8 cellular contexts compared by ENCODE assay signal in genomic region chr9:20508242-20508641, GRCh38.
DNase-seq lines count a peak whose midpoint lies in the region; ATAC-seq and TF ChIP-seq lines count a peak whose summit lies in the region.

No MANE protein-coding gene starts in this region.

- ATAC-seq in GM19467 (IDR thresholded peaks at IDR 0.05; ENCODE audit: unreplicated experiment) (peak; percentile 58), HG03457 (IDR thresholded peaks at IDR 0.05; ENCODE audit: unreplicated experiment) (peak; percentile 83)

- H3K4me3 ChIP-seq in MG63, result no peak overlapping the region
- no peak overlapping the region for H3K4me3 ChIP-seq in spleen

- H3K36me3 ChIP-seq in MG63, result no peaks in the 10 kb centered on the region
- no peaks in the 10 kb centered on the region for H3K36me3 ChIP-seq in spleen

- H3K4me1 ChIP-seq in spleen, result peaks cover 0 to 25% (median 10%) of the 10 kb centered on the region in 6 donors

- DNase-seq in G401 (ENCODE audit: low spot score) (peak; percentile 38), cerebellar cortex (ENCODE audit: low spot score) (peak; percentile 30), NCI-H128 (lab: John Stamatoyannopoulos, UW; ENCODE audit: unreplicated experiment) (no peak), MG63 (no peak), spleen (no peak), cortex of kidney (lab: John Stamatoyannopoulos, UW) (no peak)

- intact Hi-C loops in spleen (cut with DNase I; ENCODE audit: low total_unique reads), result no loop called here

- H3K9me3 ChIP-seq in MG63 (no peaks in the 10 kb centered on the region), spleen (no peaks in the 10 kb centered on the region)

- no peak for TF ChIP-seq POLR2A in spleen (IDR thresholded peaks at IDR 0.05)

- 52 to 62% (median 58%) methylated on average over 2 of the region's 2 CpGs for WGBS in spleen, 5 donors

- TF ChIP-seq CTCF in spleen (IDR thresholded peaks at IDR 0.05 in 8 of 11, conservative IDR thresholded peaks at IDR 0.05 in 3 of 11), result no peak

- in situ Hi-C loops in G401 (cut with HindIII; ENCODE audit: low sequenced_read_pairs), result no loop called here

- H3K27ac ChIP-seq in spleen, result no peak overlapping the region

- H3K27me3 ChIP-seq in MG63 (no peaks in the 10 kb centered on the region), spleen (replicated peaks in 1 of 7) (no peaks in the 10 kb centered on the region)

Comparison
In these comparisons a context has a peak if more than half of its experiments do, and no peak if none do; other contexts are left out.
1. DNase-seq: peak in G401 (single experiment) and cerebellar cortex (single experiment); none in NCI-H128 (single experiment), MG63 (single experiment), spleen (single experiment) and cortex of kidney (single experiment).